In the genomic region with DNA sequence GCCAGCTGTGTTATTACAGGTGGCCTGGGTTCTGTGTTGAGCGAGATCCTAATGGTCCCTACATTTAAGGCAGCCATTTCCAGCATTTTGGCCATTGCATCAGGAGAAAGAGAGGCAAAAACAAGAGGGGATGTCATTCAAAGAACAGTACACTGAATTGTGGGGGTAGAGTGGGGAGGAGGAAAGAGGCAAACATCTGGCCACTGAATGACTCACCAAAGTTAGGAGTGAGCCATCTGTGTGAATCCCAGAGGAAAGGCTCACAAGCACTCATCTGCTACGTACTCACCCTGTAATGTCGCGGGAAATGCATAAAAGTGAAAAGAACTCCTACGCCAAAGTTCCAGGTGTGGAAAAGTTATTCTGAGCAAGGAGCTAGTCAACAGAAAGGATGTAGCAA, we compare ENCODE assay signal across 11 cellular contexts. TPM values are rescaled to one million over a fixed set of nuclear protein-coding genes. Genes with fewer than 3 reads are reported as not detected.
DNase-seq lines count a peak whose midpoint lies in the region; ATAC-seq, FAIRE-seq and TF ChIP-seq lines count a peak whose summit lies in the region.
"Had no signal": no experiment of that assay in that cellular context is flagged by ENCODE, and none has a peak within 500 bp of the region (broad histone marks: within the 10 kb centered on the region; RNA-seq: fewer than 3 reads in every experiment).

No MANE protein-coding gene starts in this region.

- H3F3A ChIP-seq in GM23338 (replicated peaks; ENCODE audit: low read depth) = no peaks in the 10 kb centered on the region; the same call in 1 of the 2 replicates
- H3F3A ChIP-seq in PC-9 (ENCODE audit: insufficient read depth, low read depth) = 0 out of 2 replicates have a peak, but pooled peaks cover 1% of the 10 kb centered on the region

- H3K27me3 ChIP-seq in GM23338 (ENCODE audit: insufficient read depth) (no peaks in the 10 kb centered on the region), PC-9 (ENCODE audit: insufficient read depth, low read depth) (no peaks in the 10 kb centered on the region)

- H3K27ac Mint-ChIP-seq in GM23338 = peak overlapping the region; percentile 83
- H3K27ac Mint-ChIP-seq: activated naive CD4-positive, alpha-beta T cell treated with anti-CD3 and anti-CD28 coated beads, Interleukin-2, amount 50 U/mL, for 24 hours; stimulated activated naive B cell treated with anti-CD40 and anti-IgM and Interleukin-4, amounts not matched to agents 10 μg/mL and 1 μg/mL and 100 μg/mL, for 72 hours had no signal

- H2AFZ ChIP-seq in GM23338 (0 out of 2 replicates have a peak overlapping the region, but pooled peaks have one; percentile 28), PC-9 (no peak overlapping the region)

- no peaks in the 10 kb centered on the region for H3K79me2 ChIP-seq in GM23338 (replicated peaks; ENCODE audit: insufficient read depth)
- H3K79me2 ChIP-seq in PC-9 (ENCODE audit: low read depth) = no peaks in the 10 kb centered on the region

- no peaks in the 10 kb centered on the region for H3K9me3 Mint-ChIP-seq in GM23338
- H3K9me3 Mint-ChIP-seq: activated naive CD4-positive, alpha-beta T cell treated with anti-CD3 and anti-CD28 coated beads, Interleukin-2, amount 50 U/mL, for 24 hours; stimulated activated naive B cell treated with anti-CD40 and anti-IgM and Interleukin-4, amounts not matched to agents 10 μg/mL and 1 μg/mL and 100 μg/mL, for 72 hours had no signal

- H3K4me2 ChIP-seq in GM23338 (no peak overlapping the region), PC-9 (no peak overlapping the region)

- no TSS peak for BruUV-seq in PC-9 (replicated peaks; lab: Mats Ljungman, UMichigan)

- H3K27ac ChIP-seq in GM23338 (ENCODE audit: low read depth) (peak overlapping the region; percentile 50), PC-9 (no peak overlapping the region)

- H3K36me3 Mint-ChIP-seq in GM23338 (ENCODE audit: low read depth) = no peaks in the 10 kb centered on the region
- H3K36me3 Mint-ChIP-seq: activated naive CD4-positive, alpha-beta T cell treated with anti-CD3 and anti-CD28 coated beads, Interleukin-2, amount 50 U/mL, for 24 hours had no signal

- TF ChIP-seq CTCF in GM23338 (conservative IDR thresholded peaks at IDR 0.05; ENCODE audit: low read depth in 2 of 2) = no peak
- TF ChIP-seq CTCF in PC-9 (conservative IDR thresholded peaks at IDR 0.05) = no peak

- no peaks in the 10 kb centered on the region for H3K9me3 ChIP-seq in PC-9 (ENCODE audit: insufficient read depth, low read depth)

- POLR2A ChIA-PET in PC-9 (lab: Charles Lee; ENCODE audit: unreplicated experiment) = no interaction called here

- no peak for FAIRE-seq in GM19239 (lab: Jason Lieb, UNC)

- intact Hi-C loops in PC-9 (cut with micrococcal nuclease; ENCODE audit: unreplicated experiment) = no loop called here

- H3K27me3 Mint-ChIP-seq in GM23338 (ENCODE audit: insufficient read depth, low read depth, poor library complexity) = peaks cover 8% of the 10 kb centered on the region
- H3K27me3 Mint-ChIP-seq: activated naive CD4-positive, alpha-beta T cell treated with anti-CD3 and anti-CD28 coated beads, Interleukin-2, amount 50 U/mL, for 24 hours; stimulated activated naive B cell treated with anti-CD40 and anti-IgM and Interleukin-4, amounts not matched to agents 10 μg/mL and 1 μg/mL and 100 μg/mL, for 72 hours had no signal

- ATAC-seq in GM23338 = peak; percentile 61

- peaks cover 20% of the 10 kb centered on the region for H3K4me1 Mint-ChIP-seq in GM23338

- CTCF ChIA-PET in PC-9 (lab: Charles Lee) = no interaction called here

- H3K36me3 ChIP-seq in GM23338 (ENCODE audit: insufficient read depth) = no peaks in the 10 kb centered on the region
- H3K36me3 ChIP-seq in PC-9 (ENCODE audit: low read depth) = no peaks in the 10 kb centered on the region

- no peaks in the 10 kb centered on the region for H4K20me1 ChIP-seq in GM23338 (replicated peaks; ENCODE audit: insufficient read depth)
- no peaks in the 10 kb centered on the region for H4K20me1 ChIP-seq in PC-9 (ENCODE audit: insufficient read depth)

- H3K4me3 ChIP-seq in GM23338 (no peak overlapping the region), PC-9 (no peak overlapping the region)

- H3K9me2 ChIP-seq in GM23338 (ENCODE audit: insufficient read depth) (peaks cover 5% of the 10 kb centered on the region; the same call in 1 of the 2 replicates), PC-9 (ENCODE audit: insufficient read depth) (no peaks in the 10 kb centered on the region)

- H3K4me3 Mint-ChIP-seq in GM23338 = peak overlapping the region; percentile 26; the same call in 2 of the 3 replicates
- H3K4me3 Mint-ChIP-seq: activated naive CD4-positive, alpha-beta T cell treated with anti-CD3 and anti-CD28 coated beads, Interleukin-2, amount 50 U/mL, for 24 hours; stimulated activated naive B cell treated with anti-CD40 and anti-IgM and Interleukin-4, amounts not matched to agents 10 μg/mL and 1 μg/mL and 100 μg/mL, for 72 hours had no signal

- H3K4me1 ChIP-seq in GM23338 (ENCODE audit: insufficient read depth) = peaks cover 24% of the 10 kb centered on the region
- peaks cover 5% of the 10 kb centered on the region; the same call in 1 of the 2 replicates for H3K4me1 ChIP-seq in PC-9 (replicated peaks; ENCODE audit: insufficient read depth)

- DNase-seq in GM23338 (ENCODE audit: low spot score) = peak; percentile 47
- peak; percentile 29 for DNase-seq in SK-MEL-5 (ENCODE audit: low read depth, low spot score)
- peak; percentile 64 for DNase-seq in globus pallidus (ENCODE audit: low spot score)
- DNase-seq in pulmonary artery endothelial cell (ENCODE audit: low read depth, low spot score) = peak; percentile 86
- no peak for DNase-seq in PC-9
- DNase-seq in GM19239 (ENCODE audit: insufficient read length, low spot score) = no peak
- DNase-seq in NCI-H146 treated with DMSO at 0.1 percent for 48 hours (lab: John Stamatoyannopoulos, UW; ENCODE audit: unreplicated experiment) = no peak
- DNase-seq in NCI-H128 (lab: John Stamatoyannopoulos, UW; ENCODE audit: unreplicated experiment) = no peak
- DNase-seq: NCI-H510A treated with DMSO at 0.1 percent for 48 hours; stimulated activated naive B cell treated with anti-CD40 and anti-IgM and Interleukin-4, amounts not matched to agents 10 μg/mL and 1 μg/mL and 100 μg/mL, for 72 hours had no signal

- in situ Hi-C loops in SK-MEL-5 (cut with HindIII; ENCODE audit: low pct_unique_long_range_greater_than_20kb, low sequenced_read_pairs) = no loop called here

TF ChIP-seq in GM23338, 12 proteins besides CTCF, POLR2A, EP300 and RAD21 (continues in another document):
- no peak for TF ChIP-seq NANOG (IDR thresholded peaks at IDR 0.05; ENCODE audit: borderline replicate concordance)
- no peak for TF ChIP-seq STAT1 (IDR thresholded peaks at IDR 0.05; ENCODE audit: unreplicated experiment)
- TF ChIP-seq JUNB (IDR thresholded peaks at IDR 0.05; ENCODE audit: unreplicated experiment) = no peak
- TF ChIP-seq, protein P1, sequence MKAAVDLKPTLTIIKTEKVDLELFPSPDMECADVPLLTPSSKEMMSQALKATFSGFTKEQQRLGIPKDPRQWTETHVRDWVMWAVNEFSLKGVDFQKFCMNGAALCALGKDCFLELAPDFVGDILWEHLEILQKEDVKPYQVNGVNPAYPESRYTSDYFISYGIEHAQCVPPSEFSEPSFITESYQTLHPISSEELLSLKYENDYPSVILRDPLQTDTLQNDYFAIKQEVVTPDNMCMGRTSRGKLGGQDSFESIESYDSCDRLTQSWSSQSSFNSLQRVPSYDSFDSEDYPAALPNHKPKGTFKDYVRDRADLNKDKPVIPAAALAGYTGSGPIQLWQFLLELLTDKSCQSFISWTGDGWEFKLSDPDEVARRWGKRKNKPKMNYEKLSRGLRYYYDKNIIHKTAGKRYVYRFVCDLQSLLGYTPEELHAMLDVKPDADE (IDR thresholded peaks at IDR 0.05) = no peak
- no peak for TF ChIP-seq ZNF331 (CRISPR knock-in tag; IDR thresholded peaks at IDR 0.05; ENCODE audit: low read depth)

RNA-seq across cellular contexts. Expression of a gene that starts 20.1 kb away (rescaled TPM):
- total RNA-seq in GM23338 (2014; rRNA removed; shearing (Covaris generic)) = not detected in 2 replicates
- polyA plus RNA-seq in GM23338 (2016; fragmentation: Nextera tagmentation; extraction: Ambion mirVana) = not detected in 2 replicates
- not detected in 2 replicates for total RNA-seq in SK-MEL-5 (2014; rRNA removed; shearing (Covaris generic))
- polyA plus RNA-seq in SK-MEL-5 (2015; cell fraction: cytosol; rRNA removed) = not detected in 2 replicates
- not detected in 2 replicates for polyA plus RNA-seq in SK-MEL-5 (2015; cell fraction: nucleus; rRNA removed)
- total RNA-seq in pulmonary artery endothelial cell = not detected in 2 replicates
- total RNA-seq in PC-9 (2021) = not detected in 2 replicates

RNA-seq across cellular contexts. Expression of a gene that starts 23.2 kb away (rescaled TPM):
- total RNA-seq in GM23338 (2014; rRNA removed; shearing (Covaris generic)) = 3,158 and 4,450 TPM in 2 replicates
- 2,274 and 2,541 TPM in 2 replicates for polyA plus RNA-seq in GM23338 (2016; fragmentation: Nextera tagmentation; extraction: Ambion mirVana)
- total RNA-seq in SK-MEL-5 (2014; rRNA removed; shearing (Covaris generic)) = 4,937 and 5,030 TPM in 2 replicates
- 3,369 and 4,271 TPM in 2 replicates for polyA plus RNA-seq in SK-MEL-5 (2015; cell fraction: cytosol; rRNA removed)
- 748 and 803 TPM in 2 replicates for polyA plus RNA-seq in SK-MEL-5 (2015; cell fraction: nucleus; rRNA removed)
- total RNA-seq in pulmonary artery endothelial cell = 3,304 and 3,763 TPM in 2 replicates
- total RNA-seq in PC-9 (2021) = 2,320 and 2,519 TPM in 2 replicates

RNA-seq across cellular contexts. Expression of a gene that starts 37.9 kb away (rescaled TPM):
- 0.07 and 0.31 TPM in 2 replicates for total RNA-seq in GM23338 (2014; rRNA removed; shearing (Covaris generic))
- polyA plus RNA-seq in GM23338 (2016; fragmentation: Nextera tagmentation; extraction: Ambion mirVana) = 0.10 TPM in 1 of 2 replicates, not detected in the other
- not detected in 2 replicates for total RNA-seq in SK-MEL-5 (2014; rRNA removed; shearing (Covaris generic))
- polyA plus RNA-seq in SK-MEL-5 (2015; cell fraction: cytosol; rRNA removed) = not detected in 2 replicates
- polyA plus RNA-seq in SK-MEL-5 (2015; cell fraction: nucleus; rRNA removed) = not detected in 2 replicates
- not detected in 2 replicates for total RNA-seq in pulmonary artery endothelial cell
- total RNA-seq in PC-9 (2021) = 0.45 and 0.79 TPM in 2 replicates

RNA-seq across cellular contexts. Expression of a gene that starts 49.7 kb away (rescaled TPM):
- total RNA-seq in GM23338 (2014; rRNA removed; shearing (Covaris generic)) = 0.43 and 0.52 TPM in 2 replicates
- polyA plus RNA-seq in GM23338 (2016; fragmentation: Nextera tagmentation; extraction: Ambion mirVana) = 0.26 and 0.50 TPM in 2 replicates
- total RNA-seq in SK-MEL-5 (2014; rRNA removed; shearing (Covaris generic)) = not detected in 2 replicates
- not detected in 2 replicates for polyA plus RNA-seq in SK-MEL-5 (2015; cell fraction: cytosol; rRNA removed)
- polyA plus RNA-seq in SK-MEL-5 (2015; cell fraction: nucleus; rRNA removed) = not detected in 2 replicates
- total RNA-seq in pulmonary artery endothelial cell (12.7 and 17.9 TPM in 2 replicates), PC-9 (2021) (not detected in 2 replicates)

Comparison
In these comparisons a context has a peak if more than half of its experiments do, and no peak if none do; other contexts are left out.
1. DNase-seq: peak in GM23338 (single experiment), SK-MEL-5 (single experiment), globus pallidus (single experiment) and pulmonary artery endothelial cell (single experiment); none in PC-9 (0 of 2), GM19239 (single experiment), NCI-H146 treated with DMSO at 0.1 percent for 48 hours (single experiment) and NCI-H128 (single experiment).